ENCODE assay signal across 8 cellular contexts in the genomic region with DNA sequence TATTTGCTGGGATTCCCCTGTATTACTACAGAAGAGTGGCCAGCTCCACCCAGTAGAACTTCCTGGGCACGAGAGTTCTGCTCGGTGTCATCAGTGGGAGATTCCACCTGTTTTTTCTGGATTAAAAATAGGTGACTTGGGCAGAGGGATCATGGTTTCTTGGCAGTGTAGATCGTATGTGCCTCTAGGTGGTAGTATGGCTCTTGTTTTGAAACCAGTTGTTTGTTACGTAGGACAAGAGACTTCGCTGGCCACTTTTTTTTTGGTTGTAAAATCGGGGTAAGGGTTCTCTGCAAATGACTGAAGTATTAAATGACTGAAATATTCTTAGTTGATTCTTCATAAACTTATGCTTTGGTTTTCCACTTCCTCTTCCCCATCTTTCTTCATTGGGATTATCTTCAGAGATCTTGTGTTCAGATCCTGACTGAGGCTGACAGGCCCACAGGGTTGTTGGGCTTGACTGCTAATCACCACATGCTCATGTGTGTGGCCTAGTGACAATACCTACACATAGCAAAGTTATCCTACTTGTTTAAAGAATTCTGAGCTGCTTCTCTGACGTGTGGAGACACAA. TPM values are rescaled to one million over a fixed set of nuclear protein-coding genes. Genes with fewer than 3 reads are reported as not detected.
A peak's percentile ranks its signal among the peaks of the same experiment; 100 is the strongest.
DNase-seq lines count a peak whose midpoint lies in the region; FAIRE-seq and TF ChIP-seq lines count a peak whose summit lies in the region.
"Had no signal": no experiment of that assay in that cellular context is flagged by ENCODE, and none has a peak within 500 bp of the region (broad histone marks: within the 10 kb centered on the region; RNA-seq: fewer than 3 reads in every experiment).

No MANE protein-coding gene starts in this region.

- H3K4me3 ChIP-seq in NB4 (ENCODE audit: low read depth, low read length) (no peak overlapping the region), H1 (ENCODE audit: extremely low read depth in 1 of 4, insufficient read depth in 2 of 4, low read depth in 3 of 4, low read length in 4 of 4) (no peak overlapping the region)

- H2BK12ac ChIP-seq in H1 (ENCODE audit: low read depth, low read length), result no peak overlapping the region

- H3K4me1 Mint-ChIP-seq in neural crest cell, result peaks cover 8% of the 10 kb centered on the region

- no peaks in the 10 kb centered on the region for H3K36me3 Mint-ChIP-seq in neural crest cell (ENCODE audit: low read depth)

- H4K8ac ChIP-seq in H1 (ENCODE audit: extremely low read depth, insufficient read depth, low read length), result no peak overlapping the region

- no peaks in the 10 kb centered on the region for H3K23me2 ChIP-seq in H1 (ENCODE audit: low read depth, low read length)

- POLR2A ChIA-PET in H1 (lab: Charles Lee; ENCODE audit: partially characterized antibody), result interaction anchor here (1.4 kb wide), 1 partner anchor 43 kb away, joined by 3 read pairs; no protein-coding TSS in a partner anchor

- no peak overlapping the region for H3K27ac Mint-ChIP-seq in neural crest cell (ENCODE audit: unreplicated experiment)

- CTCF ChIA-PET in H1 (lab: Charles Lee; ENCODE audit: partially characterized antibody), result interaction anchor here (0.6 to 13.2 kb wide), 39 partner anchors 8 to 1310 kb away, joined by 3 to 264 read pairs (median 4); no protein-coding TSS in a partner anchor

- no peak overlapping the region for H3K4me2 ChIP-seq in H1 (ENCODE audit: insufficient read depth in 1 of 2, low read depth in 2 of 2, low read length in 2 of 2)

- H3K79me2 ChIP-seq in H1 (ENCODE audit: control insufficient read depth in 1 of 2, insufficient read depth in 2 of 2, low read length in 2 of 2), result no peaks in the 10 kb centered on the region

- no peak overlapping the region for H3K27ac ChIP-seq in H1 (ENCODE audit: low read depth, low read length)

- H3K4me3 Mint-ChIP-seq in neural crest cell, result no peak overlapping the region

- no peaks in the 10 kb centered on the region for H3K36me3 ChIP-seq in H1 (ENCODE audit: control insufficient read depth in 2 of 4, insufficient read depth in 4 of 4, low read length in 3 of 4)

- peak; percentile 73 to 81 for TF ChIP-seq RAD21 in H1 (IDR thresholded peaks at IDR 0.05 in 1 of 2, conservative IDR thresholded peaks at IDR 0.05 in 1 of 2; ENCODE audit: low read depth in 2 of 2, low read length in 2 of 2)

- peaks cover 2% of the 10 kb centered on the region for H3K9me3 Mint-ChIP-seq in neural crest cell

- WGBS in H1 (ENCODE audit: extremely low coverage in 1 of 2, insufficient coverage in 1 of 2, insufficient read length in 1 of 2, insufficient replicate concordance in 2 of 2, low coverage in 1 of 2, low lambda C conversion rate in 2 of 2, missing lambda C conversion rate in 1 of 2), 2 experiments, result 65% methylated on average over 7 of the region's 7 CpGs; no CpG with 5 or more reads in 1 of the 2 experiments

- DNase-seq in GM03348 (ENCODE audit: low spot score) (peak; percentile 52), NB4 (ENCODE audit: low read depth) (peak; percentile 62), H1 (ENCODE audit: low read depth in 1 of 2, low spot score in 2 of 2) (no peak), neural crest cell (ENCODE audit: low read depth, low spot score) (no peak), SKM-1 treated with dmso at 0.1 percent for 144 hours (lab: John Stamatoyannopoulos, UW; ENCODE audit: unreplicated experiment) (no peak), NCI-H2081 treated with DMSO at 0.1 percent for 48 hours (lab: John Stamatoyannopoulos, UW) (no peak), NCI-H1092 (lab: John Stamatoyannopoulos, UW) (no peak)
- DNase-seq: effector CD4-positive, alpha-beta T cell had no signal

- TF ChIP-seq EP300 in H1 (IDR thresholded peaks at IDR 0.05; ENCODE audit: borderline replicate concordance in 1 of 2, low read depth in 2 of 2, low read length in 2 of 2), result no peak

- H2BK20ac ChIP-seq in H1 (ENCODE audit: low read length), result no peak overlapping the region

- H3K23ac ChIP-seq in H1 (ENCODE audit: insufficient read length), result no peak overlapping the region

- H3K18ac ChIP-seq in H1 (ENCODE audit: extremely low read depth, low read length), result no peak overlapping the region

- H3K4ac ChIP-seq in H1 (replicated peaks; ENCODE audit: insufficient read length, low read depth, low read length), result no peak overlapping the region

- H2BK15ac ChIP-seq in H1 (ENCODE audit: low read length), result no peak overlapping the region

- TF ChIP-seq POLR2A in NB4 (IDR thresholded peaks at IDR 0.05; ENCODE audit: extremely low read depth, insufficient read length) (no peak), H1 (IDR thresholded peaks at IDR 0.05; ENCODE audit: control extremely low read depth in 1 of 2, low read depth in 2 of 2, low read length in 2 of 2) (no peak)

- H2AK5ac ChIP-seq in H1 (ENCODE audit: low read depth, low read length), result no peak overlapping the region

- H2AFZ ChIP-seq in H1 (ENCODE audit: low read length), result peak overlapping the region; percentile 70; the same call in 1 of the 2 replicates

- no peaks in the 10 kb centered on the region; a peak in 4 of 7 replicates for H3K27me3 ChIP-seq in H1 (replicated peaks in 1 of 4; ENCODE audit: control insufficient read depth in 3 of 4, extremely low read depth in 1 of 4, insufficient read depth in 3 of 4, low read length in 3 of 4)

- H3K14ac ChIP-seq in H1 (ENCODE audit: insufficient read length), result no peak overlapping the region

- peaks cover 0 to 1% of the 10 kb centered on the region in 2 experiments for H4K20me1 ChIP-seq in H1 (replicated peaks in 1 of 2; ENCODE audit: control insufficient read depth in 1 of 2, insufficient read depth in 2 of 2, low read length in 2 of 2)

- H3K9me3 ChIP-seq in H1 (ENCODE audit: insufficient read depth in 2 of 2, low read depth in 1 of 2, low read length in 1 of 2), result no peaks in the 10 kb centered on the region

- TF ChIP-seq CTCF in NB4 (IDR thresholded peaks at IDR 0.05; ENCODE audit: low read depth, low read length) (peak; percentile 58), H1 (IDR thresholded peaks at IDR 0.05; ENCODE audit: control extremely low read depth in 1 of 3, insufficient read depth in 1 of 3, low read depth in 1 of 3, low read length in 3 of 3) (peak in 2 of 3 experiments; percentile 57 to 66; a peak in 3 of 4 replicates), neural crest cell (conservative IDR thresholded peaks at IDR 0.05) (peak; percentile 53)

- H3K79me1 ChIP-seq in H1 (ENCODE audit: low read depth, low read length), result no peaks in the 10 kb centered on the region

- no peak overlapping the region for H2BK5ac ChIP-seq in H1 (ENCODE audit: low read depth, low read length)

- no peak overlapping the region for H2BK120ac ChIP-seq in H1 (replicated peaks; ENCODE audit: low read depth, low read length)

- peaks cover 3% of the 10 kb centered on the region for H3K27me3 Mint-ChIP-seq in neural crest cell (ENCODE audit: low read depth)

- no peak overlapping the region for H4K5ac ChIP-seq in H1 (ENCODE audit: insufficient read length, low read depth, low read length)

- no peak overlapping the region for H3K9ac ChIP-seq in H1 (replicated peaks in 1 of 4; ENCODE audit: extremely low read depth in 1 of 4, low read depth in 3 of 4, low read length in 3 of 4)

- peaks cover 0 to 5% (median 0%) of the 10 kb centered on the region in 4 experiments; a peak in 1 of 7 replicates for H3K4me1 ChIP-seq in H1 (replicated peaks in 1 of 4; ENCODE audit: control insufficient read depth in 3 of 4, insufficient read depth in 4 of 4, low read length in 3 of 4)

- peak; percentile 55 for FAIRE-seq in H1 (lab: Jason Lieb, UNC)

- peak overlapping the region; percentile 23 for H4K91ac ChIP-seq in H1 (replicated peaks; ENCODE audit: insufficient read length, low read length)

- H3K56ac ChIP-seq in H1 (replicated peaks; ENCODE audit: insufficient read length, low read depth, low read length), result no peak overlapping the region

TF ChIP-seq in H1, 55 proteins besides CTCF, POLR2A, EP300 and RAD21 (continues in another document):
- no peak for TF ChIP-seq SP4 (IDR thresholded peaks at IDR 0.05; ENCODE audit: low read length)
- TF ChIP-seq RNF2 (IDR thresholded peaks at IDR 0.05; ENCODE audit: borderline replicate concordance, low read depth, low read length, missing control alignments, poor library complexity, severe bottlenecking), result no peak
- TF ChIP-seq RXRA (IDR thresholded peaks at IDR 0.05; ENCODE audit: insufficient read depth, low read depth, low read length), result no peak
- TF ChIP-seq, protein P1, sequence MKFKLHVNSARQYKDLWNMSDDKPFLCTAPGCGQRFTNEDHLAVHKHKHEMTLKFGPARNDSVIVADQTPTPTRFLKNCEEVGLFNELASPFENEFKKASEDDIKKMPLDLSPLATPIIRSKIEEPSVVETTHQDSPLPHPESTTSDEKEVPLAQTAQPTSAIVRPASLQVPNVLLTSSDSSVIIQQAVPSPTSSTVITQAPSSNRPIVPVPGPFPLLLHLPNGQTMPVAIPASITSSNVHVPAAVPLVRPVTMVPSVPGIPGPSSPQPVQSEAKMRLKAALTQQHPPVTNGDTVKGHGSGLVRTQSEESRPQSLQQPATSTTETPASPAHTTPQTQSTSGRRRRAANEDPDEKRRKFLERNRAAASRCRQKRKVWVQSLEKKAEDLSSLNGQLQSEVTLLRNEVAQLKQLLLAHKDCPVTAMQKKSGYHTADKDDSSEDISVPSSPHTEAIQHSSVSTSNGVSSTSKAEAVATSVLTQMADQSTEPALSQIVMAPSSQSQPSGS (IDR thresholded peaks at IDR 0.05; ENCODE audit: low read length), result no peak
- TF ChIP-seq HDAC2 (IDR thresholded peaks at IDR 0.05; ENCODE audit: borderline replicate concordance in 1 of 2, low read depth in 2 of 2, low read length in 2 of 2), result no peak
- no peak for TF ChIP-seq KDM1A (IDR thresholded peaks at IDR 0.05; ENCODE audit: borderline replicate concordance, low read length)
- no peak for TF ChIP-seq SP1 (IDR thresholded peaks at IDR 0.05; ENCODE audit: low read depth, low read length)
- TF ChIP-seq KDM4A (IDR thresholded peaks at IDR 0.05; ENCODE audit: low read depth, low read length, severe bottlenecking), result no peak
- TF ChIP-seq POLR2AphosphoS5 (IDR thresholded peaks at IDR 0.05; ENCODE audit: low read depth, low read length), result no peak
- TF ChIP-seq CHD1 (IDR thresholded peaks at IDR 0.05; ENCODE audit: low read depth, low read length), result no peak
- no peak for TF ChIP-seq SAP30 (IDR thresholded peaks at IDR 0.05; ENCODE audit: insufficient read depth, insufficient replicate concordance, low read length)
- TF ChIP-seq SIX5 (IDR thresholded peaks at IDR 0.05; ENCODE audit: low read depth, low read length), result no peak

RNA-seq across cellular contexts. Expression of a gene that starts 43.8 kb away (rescaled TPM):
- total RNA-seq in H1 (2021; fragmentation: NEBNext Ultra II Directional; extraction: Animal tissue kit (Norgen Biotek cat#: 25700)), result 315 and 339 TPM in 2 replicates
- polyA plus RNA-seq in H1 (2011; rRNA removed), result 377 and 432 TPM in 2 replicates
- 375 TPM for polyA plus RNA-seq in H1 (2011; cell fraction: cytosol; rRNA removed)
- polyA plus RNA-seq in H1 (2011; cell fraction: nucleus; rRNA removed), result 381 TPM
- polyA plus RNA-seq in H1 (2012, experiment 1 of 2), result 213 to 348 TPM (median 304 TPM) in 4 replicates
- polyA plus RNA-seq in H1 (2012, experiment 2 of 2), result 195 TPM
- polyA plus RNA-seq in H1 (2013, experiment 1 of 2), result 135 TPM
- polyA plus RNA-seq in H1 (2013, experiment 2 of 2), result 138 TPM
- 264 and 269 TPM in 2 replicates for polyA minus RNA-seq in H1 (2011; rRNA and poly(A)+ RNA removed)
- polyA minus RNA-seq in H1 (2011; cell fraction: cytosol; rRNA and poly(A)+ RNA removed), result 174 TPM
- polyA minus RNA-seq in H1 (2011; cell fraction: nucleus; rRNA and poly(A)+ RNA removed), result 135 TPM
- 154 and 155 TPM in 2 replicates for total RNA-seq in neural crest cell

Comparison
In these comparisons a context has a peak if more than half of its experiments do, and no peak if none do; other contexts are left out.
1. DNase-seq: peak in GM03348 (single experiment) and NB4 (single experiment); none in H1 (0 of 2), neural crest cell (single experiment), SKM-1 treated with dmso at 0.1 percent for 144 hours (single experiment), NCI-H2081 treated with DMSO at 0.1 percent for 48 hours (single experiment) and NCI-H1092 (single experiment).
2. Peak in every context shown above with its lines, with median percentiles within 50 percentile points of each other: CTCF ChIP-seq.